8 cellular contexts compared by ENCODE assay signal in the genomic region with DNA sequence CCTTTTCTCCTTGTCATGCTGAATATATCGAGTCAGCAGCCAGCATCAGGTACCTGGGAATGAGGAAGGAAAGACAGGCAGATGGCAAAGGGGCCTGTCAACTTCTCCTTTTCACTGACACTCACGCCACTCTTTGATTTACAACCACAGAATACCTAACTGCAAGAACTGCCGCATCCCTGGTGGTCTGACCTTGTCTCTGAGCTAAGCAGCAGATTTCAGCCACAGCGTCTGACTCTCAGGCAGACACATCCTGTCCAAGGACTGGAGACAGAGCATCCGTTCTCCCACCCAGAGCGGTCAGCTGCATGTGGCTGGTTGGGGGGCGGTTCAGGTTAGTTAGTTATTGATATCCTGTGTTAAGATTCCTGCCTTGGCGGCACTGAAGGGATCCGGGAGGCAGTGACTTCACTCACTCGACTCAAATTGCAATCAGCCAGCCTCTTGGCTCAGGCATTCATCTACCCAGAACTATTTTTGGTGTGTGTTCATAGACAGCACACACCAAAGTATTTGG. TPM values are rescaled to one million over a fixed set of nuclear protein-coding genes. Genes with fewer than 3 reads are reported as not detected.
DNase-seq lines count a peak whose midpoint lies in the region; ATAC-seq and TF ChIP-seq lines count a peak whose summit lies in the region.

No MANE protein-coding gene starts in this region.

- no peaks in the 10 kb centered on the region for H3K36me3 Mint-ChIP-seq in natural killer cell treated with Interleukin-12 subunit alpha and Interleukin-12 subunit beta and Interleukin-15 and Interleukin-18, amount 100 ng/mL, for 72 hours
- no peaks in the 10 kb centered on the region for H3K36me3 Mint-ChIP-seq in MCF 10A (ENCODE audit: insufficient read depth, unreplicated experiment)

- CTCF ChIA-PET in MCF 10A (lab: Yijun Ruan, JAX): no interaction called here

- ATAC-seq in GM18870 (IDR thresholded peaks at IDR 0.05; ENCODE audit: unreplicated experiment): peak; percentile 73
- peak; percentile 92 for ATAC-seq in HG02943 (IDR thresholded peaks at IDR 0.05; ENCODE audit: low read depth, unreplicated experiment)
- ATAC-seq in natural killer cell treated with Interleukin-12 subunit alpha and Interleukin-12 subunit beta and Interleukin-15 and Interleukin-18, amount 100 ng/mL, for 72 hours: peak in 1 of 2 donors; percentile 55

- H3K9me3 ChIP-seq in effector memory CD4-positive, alpha-beta T cell (ENCODE audit: control insufficient read depth, low read length): no peaks in the 10 kb centered on the region

- H3K4me3 ChIP-seq in effector memory CD4-positive, alpha-beta T cell (ENCODE audit: insufficient read depth, low read depth, low read length, poor library complexity, severe bottlenecking): no peak overlapping the region

- peaks cover 3 to 5% of the 10 kb centered on the region in 2 donors for H3K4me1 Mint-ChIP-seq in natural killer cell treated with Interleukin-12 subunit alpha and Interleukin-12 subunit beta and Interleukin-15 and Interleukin-18, amount 100 ng/mL, for 72 hours (ENCODE audit: low read depth in 2 of 2)
- peaks cover under 1% of the 10 kb centered on the region for H3K4me1 Mint-ChIP-seq in MCF 10A (ENCODE audit: insufficient read depth, unreplicated experiment)

- BruUV-seq in MCF 10A (replicated peaks; lab: Mats Ljungman, UMichigan): no TSS peak

- intact Hi-C loops in MCF 10A (cut with micrococcal nuclease): no loop called here

- H3K4me3 Mint-ChIP-seq in natural killer cell treated with Interleukin-12 subunit alpha and Interleukin-12 subunit beta and Interleukin-15 and Interleukin-18, amount 100 ng/mL, for 72 hours: no peak overlapping the region
- H3K4me3 Mint-ChIP-seq in MCF 10A (ENCODE audit: unreplicated experiment): no peak overlapping the region

- POLR2A ChIA-PET in MCF 10A (lab: Yijun Ruan, JAX): interaction anchor here (0.5 kb wide), 1 partner anchor 264 kb away, joined by 3 read pairs; no protein-coding TSS in a partner anchor

- DNase-seq in RPMI8226 (peak; percentile 47), MCF 10A (ENCODE audit: unreplicated experiment) (no peak), A172 (ENCODE audit: low spot score) (no peak)
- peak; percentile 40 for DNase-seq in natural killer cell treated with Interleukin-12 subunit alpha and Interleukin-12 subunit beta and Interleukin-15 and Interleukin-18, amount 100 ng/mL, for 72 hours (ENCODE audit: low spot score)
- no peak for DNase-seq in effector memory CD4-positive, alpha-beta T cell
- no peak for DNase-seq in stimulated activated CD4-positive, alpha-beta T cell treated with anti-CD3 and anti-CD28 coated beads, Interleukin-2, amount 100 ng/mL, for 24 hours

- H3K9me3 Mint-ChIP-seq in natural killer cell treated with Interleukin-12 subunit alpha and Interleukin-12 subunit beta and Interleukin-15 and Interleukin-18, amount 100 ng/mL, for 72 hours: no peaks in the 10 kb centered on the region
- no peaks in the 10 kb centered on the region for H3K9me3 Mint-ChIP-seq in MCF 10A (ENCODE audit: unreplicated experiment)

- H3K36me3 ChIP-seq in effector memory CD4-positive, alpha-beta T cell (ENCODE audit: control insufficient read depth, insufficient read depth, low read length): no peaks in the 10 kb centered on the region

- peaks cover 4 to 9% of the 10 kb centered on the region in 2 donors for H3K27me3 Mint-ChIP-seq in natural killer cell treated with Interleukin-12 subunit alpha and Interleukin-12 subunit beta and Interleukin-15 and Interleukin-18, amount 100 ng/mL, for 72 hours
- H3K27me3 Mint-ChIP-seq in MCF 10A (ENCODE audit: insufficient read depth, unreplicated experiment): no peaks in the 10 kb centered on the region

- no peaks in the 10 kb centered on the region for H3K4me1 ChIP-seq in effector memory CD4-positive, alpha-beta T cell (ENCODE audit: control insufficient read depth, insufficient read depth, low read length, poor library complexity, severe bottlenecking)

- no peak overlapping the region for H3K27ac ChIP-seq in effector memory CD4-positive, alpha-beta T cell (ENCODE audit: insufficient read depth, low read length, poor library complexity, severe bottlenecking)

- no peak for TF ChIP-seq CTCF in MCF 10A (IDR thresholded peaks at IDR 0.05; ENCODE audit: unreplicated experiment)

- H3K27ac Mint-ChIP-seq in natural killer cell treated with Interleukin-12 subunit alpha and Interleukin-12 subunit beta and Interleukin-15 and Interleukin-18, amount 100 ng/mL, for 72 hours: no peak overlapping the region
- no peak overlapping the region for H3K27ac Mint-ChIP-seq in MCF 10A (ENCODE audit: low read depth, unreplicated experiment)

- no peaks in the 10 kb centered on the region for H3K27me3 ChIP-seq in effector memory CD4-positive, alpha-beta T cell (replicated peaks; ENCODE audit: control insufficient read depth, insufficient read depth, low read length, poor library complexity, severe bottlenecking)

RNA-seq across cellular contexts. Expression of a gene that starts 11.2 kb away (rescaled TPM):
- 1 to 10 TPM; 1.2 to 2.8 TPM for total RNA-seq in natural killer cell treated with Interleukin-12 subunit alpha and Interleukin-12 subunit beta and Interleukin-15 and Interleukin-18, amount 100 ng/mL, for 72 hours
- total RNA-seq in MCF 10A (2022): 3.4 and 5.1 TPM in 2 replicates
- total RNA-seq in A172 (2014; rRNA removed; shearing (Covaris generic)): 1.8 TPM in 1 of 2 replicates, not detected in the other

Comparison
In these comparisons a context has a peak if more than half of its experiments do, and no peak if none do; other contexts are left out.
1. DNase-seq: peak in RPMI8226 (single experiment) and natural killer cell treated with Interleukin-12 subunit alpha and Interleukin-12 subunit beta and Interleukin-15 and Interleukin-18, amount 100 ng/mL, for 72 hours (single experiment); none in MCF 10A (single experiment), A172 (single experiment), effector memory CD4-positive, alpha-beta T cell (0 of 3) and stimulated activated CD4-positive, alpha-beta T cell treated with anti-CD3 and anti-CD28 coated beads, Interleukin-2, amount 100 ng/mL, for 24 hours (0 of 2).